In the genomic region with DNA sequence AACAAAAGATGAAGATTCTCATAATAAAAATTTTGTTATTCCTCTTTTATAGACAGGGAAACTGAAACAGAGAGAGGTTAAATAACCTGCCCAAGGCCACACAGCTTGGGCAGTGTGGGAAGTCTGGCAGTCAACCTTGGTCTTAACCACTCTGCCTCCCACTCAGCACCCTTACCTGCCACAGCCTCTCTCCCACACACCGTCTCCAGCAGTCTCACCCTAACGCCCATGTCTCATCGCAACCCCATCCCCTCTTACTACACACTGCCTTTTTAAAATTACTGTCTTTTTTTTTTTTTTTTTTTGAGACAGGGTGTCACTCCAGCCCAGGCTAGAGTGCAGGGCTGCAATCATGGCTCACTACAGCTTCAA, we compare ENCODE assay signal across 9 cellular contexts. TPM values are rescaled to one million over a fixed set of nuclear protein-coding genes. Genes with fewer than 3 reads are reported as not detected.
DNase-seq lines count a peak whose midpoint lies in the region; ATAC-seq and TF ChIP-seq lines count a peak whose summit lies in the region.
"Had no signal": no experiment of that assay in that cellular context is flagged by ENCODE, and none has a peak within 500 bp of the region (broad histone marks: within the 10 kb centered on the region; RNA-seq: fewer than 3 reads in every experiment).

No MANE protein-coding gene starts in this region.

- H3K4me3 Mint-ChIP-seq in activated naive CD8-positive, alpha-beta T cell treated with anti-CD3 and anti-CD28 coated beads, Interleukin-2, amount 10 ng/mL, durations not matched to agents 7 days and 5 days = peak overlapping the region; percentile 59

- no peaks in the 10 kb centered on the region for H3K27me3 Mint-ChIP-seq in activated naive CD8-positive, alpha-beta T cell treated with anti-CD3 and anti-CD28 coated beads, Interleukin-2, amount 10 ng/mL, durations not matched to agents 7 days and 5 days

- TF ChIP-seq CTCF in heart right ventricle (IDR thresholded peaks at IDR 0.05) = no peak
- TF ChIP-seq CTCF in tibial nerve (IDR thresholded peaks at IDR 0.05) = no peak

- no peak for TF ChIP-seq POLR2A in tibial nerve (IDR thresholded peaks at IDR 0.05)

- peaks cover 11% of the 10 kb centered on the region for H3K36me3 Mint-ChIP-seq in activated naive CD8-positive, alpha-beta T cell treated with anti-CD3 and anti-CD28 coated beads, Interleukin-2, amount 10 ng/mL, durations not matched to agents 7 days and 5 days

- peak overlapping the region; percentile 81 for H3K27ac Mint-ChIP-seq in activated naive CD8-positive, alpha-beta T cell treated with anti-CD3 and anti-CD28 coated beads, Interleukin-2, amount 10 ng/mL, durations not matched to agents 7 days and 5 days

- H3K36me3 ChIP-seq in heart right ventricle (peaks cover 0 to 25% (median 0%) of the 10 kb centered on the region in 9 donors), mucosa of rectum (ENCODE audit: control insufficient read depth in 2 of 2, insufficient read depth in 2 of 2, low read length in 2 of 2) (peaks cover 3 to 4% of the 10 kb centered on the region in 2 donors), tibial nerve (no peaks in the 10 kb centered on the region)
- H3K36me3 ChIP-seq: cardiac muscle cell had no signal

- POLR2A ChIA-PET in activated naive CD8-positive, alpha-beta T cell treated with anti-CD3 and anti-CD28 coated beads, Interleukin-2, amount 10 ng/mL, durations not matched to agents 7 days and 5 days (lab: Charles Lee) = interaction anchor here (0.7 to 1.1 kb wide), 3 partner anchors 12 to 57 kb away, joined by 3 to 4 read pairs (median 4); no protein-coding TSS in a partner anchor

- no peak for TF ChIP-seq EP300 in tibial nerve (IDR thresholded peaks at IDR 0.05)

- intact Hi-C loops in heart right ventricle (cut with DNase I) (loop anchor here in 3 of 10 donors (5.0 to 10.0 kb wide), 3 partner anchors 44 to 58 kb away; no protein-coding TSS in a partner anchor), left ventricle myocardium superior (cut with micrococcal nuclease) (no loop called here)

- H3K4me3 ChIP-seq in heart right ventricle = no peak overlapping the region
- no peak overlapping the region for H3K4me3 ChIP-seq in mucosa of rectum (ENCODE audit: low read length in 2 of 2)
- H3K4me3 ChIP-seq in tibial nerve = no peak overlapping the region
- H3K4me3 ChIP-seq: cardiac muscle cell had no signal

- 86 to 87% methylated on average over 3 of the region's 3 CpGs for WGBS in heart right ventricle, 2 donors
- WGBS in tibial nerve, 2 donors = 76 to 84% methylated on average over 3 of the region's 3 CpGs

- DNase-seq in heart right ventricle (no peak), left ventricle myocardium superior (no peak), tibial nerve (ENCODE audit: low spot score in 2 of 2) (no peak), T1000 (lab: John Stamatoyannopoulos, UW) (no peak), putamen (ENCODE audit: low spot score) (no peak)
- no peak for DNase-seq in activated naive CD8-positive, alpha-beta T cell treated with anti-CD3 and anti-CD28 coated beads, Interleukin-2, amount 10 ng/mL, durations not matched to agents 7 days and 5 days

- peaks cover 59% of the 10 kb centered on the region for H3K4me1 Mint-ChIP-seq in activated naive CD8-positive, alpha-beta T cell treated with anti-CD3 and anti-CD28 coated beads, Interleukin-2, amount 10 ng/mL, durations not matched to agents 7 days and 5 days

- ATAC-seq in heart right ventricle (no peak), left ventricle myocardium superior (no peak), GM18873 (IDR thresholded peaks at IDR 0.05; ENCODE audit: low FRiP score, unreplicated experiment) (no peak)
- ATAC-seq in activated naive CD8-positive, alpha-beta T cell treated with anti-CD3 and anti-CD28 coated beads, Interleukin-2, amount 10 ng/mL, durations not matched to agents 7 days and 5 days (ENCODE audit: low read depth) = peak; percentile 8

- H3K27ac ChIP-seq in heart right ventricle (peak overlapping the region in 7 of 10 donors; percentile 25 to 71 (median 63)), mucosa of rectum (ENCODE audit: low read depth in 2 of 2, low read length in 2 of 2) (peak overlapping the region; percentile 10 to 16), tibial nerve (peak overlapping the region in 3 of 4 donors; percentile 16 to 81 (median 47))
- H3K27ac ChIP-seq: cardiac muscle cell had no signal

- H3K4me1 ChIP-seq in heart right ventricle = peaks cover 7 to 70% (median 37%) of the 10 kb centered on the region in 9 donors
- peaks cover 45 to 64% of the 10 kb centered on the region in 2 donors for H3K4me1 ChIP-seq in mucosa of rectum (ENCODE audit: control insufficient read depth in 2 of 2, insufficient read depth in 2 of 2, low read length in 2 of 2)
- H3K4me1 ChIP-seq in tibial nerve = peaks cover 0 to 35% (median 14%) of the 10 kb centered on the region in 4 donors

- H3K9ac ChIP-seq in mucosa of rectum (ENCODE audit: low read depth in 1 of 2, low read length in 2 of 2) = peak overlapping the region in 1 of 2 donors; percentile 1

- H3K27me3 ChIP-seq in heart right ventricle (no peaks in the 10 kb centered on the region), mucosa of rectum (ENCODE audit: control insufficient read depth in 2 of 2, insufficient read depth in 2 of 2, low read length in 2 of 2) (no peaks in the 10 kb centered on the region), tibial nerve (no peaks in the 10 kb centered on the region)
- H3K27me3 ChIP-seq: cardiac muscle cell had no signal

- H3K9me3 ChIP-seq in heart right ventricle (no peaks in the 10 kb centered on the region), mucosa of rectum (ENCODE audit: control insufficient read depth in 2 of 2, low read length in 2 of 2) (no peaks in the 10 kb centered on the region), tibial nerve (no peaks in the 10 kb centered on the region)

- H3K9me3 Mint-ChIP-seq in activated naive CD8-positive, alpha-beta T cell treated with anti-CD3 and anti-CD28 coated beads, Interleukin-2, amount 10 ng/mL, durations not matched to agents 7 days and 5 days = no peaks in the 10 kb centered on the region

RNA-seq across cellular contexts. Expression of gene ARRB1, which starts 25.0 kb away (rescaled TPM):
- total RNA-seq in heart right ventricle = 10 to 100 TPM; 14.4 to 33.9 (median 21.7) TPM
- polyA plus RNA-seq in heart right ventricle = 1 to 10 TPM; 8.1 to 8.9 TPM
- total RNA-seq in left ventricle myocardium superior = 26.5 TPM
- total RNA-seq in activated naive CD8-positive, alpha-beta T cell treated with anti-CD3 and anti-CD28 coated beads, Interleukin-2, amount 10 ng/mL, durations not matched to agents 7 days and 5 days = 10 to 100 TPM; 61.8 to 64.8 TPM
- 10 to 100 TPM; 38.2 to 68.1 (median 45.8) TPM for total RNA-seq in tibial nerve

Comparison
In these comparisons a context has a peak if more than half of its experiments do, and no peak if none do; other contexts are left out.
1. H3K27ac ChIP-seq: peak in every context shown above with its lines; median percentile 63 in heart right ventricle; 47 in tibial nerve; 13 in mucosa of rectum.